10 cellular contexts compared by ENCODE assay signal in the genomic region with DNA sequence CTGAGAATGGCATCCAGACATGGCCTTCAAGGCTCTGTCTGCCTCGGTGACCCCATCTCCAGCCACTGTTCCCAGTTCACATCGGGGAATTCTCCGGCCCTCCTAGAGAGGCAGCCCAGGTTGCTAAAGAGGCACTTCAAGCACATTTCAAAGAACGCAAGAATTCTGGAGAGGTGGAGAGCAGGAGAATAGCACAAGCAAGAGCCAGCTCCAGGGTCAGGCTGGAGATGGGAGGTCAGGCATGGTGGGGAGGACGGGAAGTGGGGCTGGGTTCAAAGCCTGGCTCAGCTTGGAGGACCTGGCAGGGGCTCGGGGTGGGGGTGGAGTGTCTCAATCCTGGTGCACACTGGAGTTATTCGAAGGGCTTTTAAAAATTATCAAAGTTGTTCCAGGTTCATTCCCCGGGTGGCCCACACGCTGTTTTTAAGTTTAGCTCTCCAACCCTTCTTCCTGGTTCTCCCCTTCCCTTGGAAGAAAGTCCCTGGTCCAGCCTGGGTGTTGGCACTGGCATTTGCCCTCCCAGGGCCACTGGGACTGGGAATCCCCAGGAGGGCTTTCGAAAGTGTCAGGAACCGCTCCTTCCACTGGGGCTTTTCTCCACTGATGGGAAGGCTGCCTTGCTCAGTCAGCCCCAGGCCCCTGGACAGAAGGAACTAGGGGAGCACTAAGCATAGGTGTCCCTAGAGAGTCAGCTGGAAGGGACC. TPM values are rescaled to one million over a fixed set of nuclear protein-coding genes. Genes with fewer than 3 reads are reported as not detected.
DNase-seq lines count a peak whose midpoint lies in the region; ATAC-seq and TF ChIP-seq lines count a peak whose summit lies in the region.
"Had no signal": no experiment of that assay in that cellular context is flagged by ENCODE, and none has a peak within 500 bp of the region (broad histone marks: within the 10 kb centered on the region; RNA-seq: fewer than 3 reads in every experiment).

No MANE protein-coding gene starts in this region.

- TF ChIP-seq CTCF in AG04450 (IDR thresholded peaks at IDR 0.05; ENCODE audit: low read depth, low read length), result no peak
- no peak for TF ChIP-seq CTCF in nephron (IDR thresholded peaks at IDR 0.05; ENCODE audit: unreplicated experiment in 3 of 3)

- H3K36me3 Mint-ChIP-seq in central memory CD8-positive, alpha-beta T cell (ENCODE audit: insufficient read depth), result peaks cover 20% of the 10 kb centered on the region
- H3K36me3 Mint-ChIP-seq in nephron (ENCODE audit: low read depth), result no peaks in the 10 kb centered on the region

- no peak overlapping the region for H3K4me3 ChIP-seq in AG04450 (ENCODE audit: low read depth, low read length)
- H3K4me3 ChIP-seq: gastroesophageal sphincter had no signal

- no peak for ATAC-seq in central memory CD8-positive, alpha-beta T cell (replicated peaks; ENCODE audit: extremely low read depth, poor library complexity, severe bottlenecking)
- no peak for ATAC-seq in GM21381 (IDR thresholded peaks at IDR 0.05; ENCODE audit: unreplicated experiment)
- ATAC-seq in HG03139 (IDR thresholded peaks at IDR 0.05; ENCODE audit: unreplicated experiment), result no peak
- ATAC-seq: gastroesophageal sphincter had no signal

- CTCF ChIA-PET in AG04450 (lab: Charles Lee), result interaction anchor here (0.8 kb wide), 1 partner anchor 347 kb away, joined by 3 read pairs; no protein-coding TSS in a partner anchor

- peak overlapping the region; percentile 43 for H3K27ac ChIP-seq in AG04450 (ENCODE audit: low read depth, low read length)

- DNase-seq in AG04450 (ENCODE audit: low read depth, low spot score), result no peak
- DNase-seq in HCEC 1CT, result peak; percentile 3
- DNase-seq in central memory CD8-positive, alpha-beta T cell (ENCODE audit: low spot score in 2 of 2), result no peak
- no peak for DNase-seq in NCI-H345 treated with DMSO at 0.1 percent for 48 hours (lab: John Stamatoyannopoulos, UW; ENCODE audit: unreplicated experiment)
- no peak for DNase-seq in NOMO-1 (lab: John Stamatoyannopoulos, UW; ENCODE audit: unreplicated experiment in 2 of 2)
- DNase-seq: NCI-H2171 had no signal

- no peaks in the 10 kb centered on the region; the same call in 1 of the 2 replicates for H3K9me3 ChIP-seq in AG04450 (ENCODE audit: control insufficient read depth, insufficient read depth, low read length)
- H3K9me3 ChIP-seq: gastroesophageal sphincter had no signal

- POLR2A ChIA-PET in AG04450 (lab: Yijun Ruan, JAX), result interaction anchor here (0.9 to 1.3 kb wide), 2 partner anchors 33 to 36 kb away, joined by 3 read pairs; a partner anchor contains a TSS

- no peaks in the 10 kb centered on the region for H3K9me3 Mint-ChIP-seq in central memory CD8-positive, alpha-beta T cell
- H3K9me3 Mint-ChIP-seq in nephron, result no peaks in the 10 kb centered on the region

- H3K4me1 Mint-ChIP-seq in central memory CD8-positive, alpha-beta T cell, result peaks cover 56% of the 10 kb centered on the region
- H3K4me1 Mint-ChIP-seq in nephron, result peaks cover 69% of the 10 kb centered on the region

- no peaks in the 10 kb centered on the region for H3K27me3 Mint-ChIP-seq in central memory CD8-positive, alpha-beta T cell
- H3K27me3 Mint-ChIP-seq in nephron (ENCODE audit: low read depth), result no peaks in the 10 kb centered on the region

- H3K4me3 Mint-ChIP-seq in central memory CD8-positive, alpha-beta T cell, result no peak overlapping the region
- H3K4me3 Mint-ChIP-seq in nephron, result no peak overlapping the region

- no peaks in the 10 kb centered on the region for H3K27me3 ChIP-seq in AG04450 (ENCODE audit: control insufficient read depth, insufficient read depth, low read length)
- H3K27me3 ChIP-seq: gastroesophageal sphincter had no signal

- peak overlapping the region; percentile 85 for H3K27ac Mint-ChIP-seq in central memory CD8-positive, alpha-beta T cell (ENCODE audit: low read depth)
- H3K27ac Mint-ChIP-seq in nephron, result peak overlapping the region in 2 of 3 experiments; percentile 59 to 68

RNA-seq across cellular contexts. Expression of a gene that starts 35.8 kb away (rescaled TPM):
- 2.2 and 3.8 TPM in 2 replicates for polyA plus RNA-seq in AG04450 (2011; rRNA removed)
- 5.8 and 7.8 TPM in 2 replicates for polyA minus RNA-seq in AG04450 (2011; rRNA and poly(A)+ RNA removed)
